Comparison of ENCODE assay signal across 13 cellular contexts in genomic region chr2:71282493-71282892, GRCh38. TPM values are rescaled to one million over a fixed set of nuclear protein-coding genes. Genes with fewer than 3 reads are reported as not detected.
DNase-seq lines count a peak whose midpoint lies in the region; ATAC-seq, FAIRE-seq and TF ChIP-seq lines count a peak whose summit lies in the region.
"Had no signal": no experiment of that assay in that cellular context is flagged by ENCODE, and none has a peak within 500 bp of the region (broad histone marks: within the 10 kb centered on the region; RNA-seq: fewer than 3 reads in every experiment).

No MANE protein-coding gene starts in this region.

- H3K36me3 ChIP-seq in WERI-Rb-1 (no peaks in the 10 kb centered on the region), mesendoderm (ENCODE audit: control insufficient read depth, insufficient read depth, low read length) (no peaks in the 10 kb centered on the region)

- H2BK15ac ChIP-seq in mesendoderm (replicated peaks; ENCODE audit: low read depth): no peak overlapping the region

- H3K4ac ChIP-seq in mesendoderm (ENCODE audit: low read depth, low read length): no peak overlapping the region

- H3K9me3 ChIP-seq in WERI-Rb-1 (ENCODE audit: severe bottlenecking): no peaks in the 10 kb centered on the region

- H3K18ac ChIP-seq in mesendoderm (ENCODE audit: low read length): no peak overlapping the region

- H3K27ac ChIP-seq in WERI-Rb-1: no peak overlapping the region
- H3K27ac ChIP-seq in mesendoderm (ENCODE audit: low read depth, low read length): no peak overlapping the region
- H3K27ac ChIP-seq: SK-N-MC had no signal

- no peak overlapping the region for H4K5ac ChIP-seq in mesendoderm (ENCODE audit: low read length)

- ATAC-seq in HG03097 (IDR thresholded peaks at IDR 0.05; ENCODE audit: low FRiP score, unreplicated experiment): no peak
- ATAC-seq: activated T-helper 17 cell treated with anti-CD3 and anti-CD28 coated beads, Interleukin-2, amount 50 U/mL, for 72 hours had no signal

- H3K4me3 ChIP-seq in GM12865 (ENCODE audit: low read depth, low read length) (no peak overlapping the region), WERI-Rb-1 (ENCODE audit: low read depth, low read length) (no peak overlapping the region), mesendoderm (ENCODE audit: low read length) (no peak overlapping the region)
- H3K4me3 ChIP-seq: SK-N-MC, smooth muscle cell had no signal

- TF ChIP-seq CTCF in GM12865 (IDR thresholded peaks at IDR 0.05; ENCODE audit: insufficient read depth, low read depth, low read length, missing control alignments) (peak; percentile 14), WERI-Rb-1 (IDR thresholded peaks at IDR 0.05; ENCODE audit: low read depth, low read length) (peak; percentile 53)

- intact Hi-C loops in posterior vena cava (cut with DNase I): loop anchor here in 1 of 2 donors (5.0 kb wide), 1 partner anchor 930 kb away; no protein-coding TSS in a partner anchor

- FAIRE-seq in frontal cortex (lab: Jason Lieb, UNC): no peak
- FAIRE-seq: GM12891 had no signal

- no peak overlapping the region for H3K9ac ChIP-seq in mesendoderm (ENCODE audit: low read length)

- H3K4me1 ChIP-seq in mesendoderm (ENCODE audit: control insufficient read depth, low read depth, low read length): no peaks in the 10 kb centered on the region

- no peak overlapping the region for H3K56ac ChIP-seq in mesendoderm (ENCODE audit: low read length)

- H3K79me1 ChIP-seq in mesendoderm (ENCODE audit: low read length): no peaks in the 10 kb centered on the region

- no peak overlapping the region for H2BK5ac ChIP-seq in mesendoderm (ENCODE audit: low read length)

- H3K27me3 ChIP-seq in WERI-Rb-1 (ENCODE audit: insufficient read depth, low read depth, severe bottlenecking) (no peaks in the 10 kb centered on the region), mesendoderm (ENCODE audit: insufficient read depth, low read length, poor library complexity) (no peaks in the 10 kb centered on the region)

- H2AK5ac ChIP-seq in mesendoderm (ENCODE audit: low read length): no peak overlapping the region

- H3K23ac ChIP-seq in mesendoderm (ENCODE audit: low read length): no peak overlapping the region

- in situ Hi-C loops in KBM-7 (cut with MboI; ENCODE audit: low pct_unique_long_range_greater_than_20kb, low sequenced_read_pairs): no loop called here

- DNase-seq in GM12865 (ENCODE audit: low read depth) (peak; percentile 4), KBM-7 (peak; percentile 26), WERI-Rb-1 (peak; percentile 50), mesendoderm (peak; percentile 67), frontal cortex (ENCODE audit: low spot score in 2 of 2) (no peak), posterior vena cava (ENCODE audit: low spot score) (no peak)
- DNase-seq: left cardiac atrium; stimulated activated naive B cell treated with anti-CD40 and anti-IgM and Interleukin-4, amounts not matched to agents 10 μg/mL and 1 μg/mL and 100 μg/mL, for 72 hours had no signal

- no peak overlapping the region for H3K4me2 ChIP-seq in mesendoderm (ENCODE audit: low read length)
- H3K4me2 ChIP-seq: smooth muscle cell had no signal

- H2BK120ac ChIP-seq in mesendoderm (ENCODE audit: low read depth, low read length): no peak overlapping the region

- no peak overlapping the region for H4K8ac ChIP-seq in mesendoderm (ENCODE audit: low read depth, low read length)

- H3K79me2 ChIP-seq in mesendoderm (ENCODE audit: control insufficient read depth, insufficient read depth, low read length): no peaks in the 10 kb centered on the region

RNA-seq across cellular contexts. Expression of gene ZNF638, which starts 49.1 kb away (rescaled TPM):
- polyA plus RNA-seq in mesendoderm (2013, experiment 1 of 2): 106 TPM
- polyA plus RNA-seq in mesendoderm (2013, experiment 2 of 2): 104 TPM
- total RNA-seq in frontal cortex (358 TPM), posterior vena cava (100 to 1,000 TPM in 1 of 2 donors, 10 to 100 TPM in 1; 92.6 to 104 TPM)

RNA-seq across cellular contexts. Expression of gene PAIP2B, which starts 55.6 kb away (rescaled TPM):
- 4.5 TPM for polyA plus RNA-seq in mesendoderm (2013, experiment 1 of 2)
- 4.3 TPM for polyA plus RNA-seq in mesendoderm (2013, experiment 2 of 2)
- total RNA-seq in frontal cortex (20.4 TPM), posterior vena cava (1 to 10 TPM; 2.8 to 3.8 TPM)

Comparison
In these comparisons a context has a peak if more than half of its experiments do, and no peak if none do; other contexts are left out.
1. DNase-seq: peak in GM12865 (single experiment), KBM-7 (single experiment), WERI-Rb-1 (single experiment) and mesendoderm (single experiment); none in frontal cortex (0 of 2) and posterior vena cava (single experiment).